ENCODE assay signal across 1 cellular context in genomic region chr10:23075672-23076071, GRCh38.
TF ChIP-seq lines count a peak whose summit lies in the region.

No MANE protein-coding gene starts in this region.

TF ChIP-seq in GM12878, 131 proteins besides CTCF, POLR2A, EP300 and RAD21 (continued from another document):
- TF ChIP-seq BCL3 (IDR thresholded peaks at IDR 0.05; ENCODE audit: borderline replicate concordance, insufficient read depth, low read depth, low read length, poor library complexity, severe bottlenecking) (no peak), ZSCAN29 (IDR thresholded peaks at IDR 0.05) (no peak), EED (IDR thresholded peaks at IDR 0.05; ENCODE audit: low read depth) (no peak), FOXK2 (IDR thresholded peaks at IDR 0.05) (no peak), RUNX3 (IDR thresholded peaks at IDR 0.05; ENCODE audit: low read length) (no peak), NFXL1 (IDR thresholded peaks at IDR 0.05; ENCODE audit: borderline replicate concordance) (no peak), SMARCA5 (IDR thresholded peaks at IDR 0.05) (no peak), ZNF217 (IDR thresholded peaks at IDR 0.05) (no peak), ASH2L (IDR thresholded peaks at IDR 0.05; ENCODE audit: borderline replicate concordance, low read depth) (no peak)
- TF ChIP-seq, protein P1, sequence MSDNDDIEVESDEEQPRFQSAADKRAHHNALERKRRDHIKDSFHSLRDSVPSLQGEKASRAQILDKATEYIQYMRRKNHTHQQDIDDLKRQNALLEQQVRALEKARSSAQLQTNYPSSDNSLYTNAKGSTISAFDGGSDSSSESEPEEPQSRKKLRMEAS (IDR thresholded peaks at IDR 0.05; ENCODE audit: low read depth, low read length) = no peak
TF ChIP-seq in GM12878: peak in this region for 0.
